8 cellular contexts compared by ENCODE assay signal in genomic region chr7:2399848-2400587, GRCh38. TPM values are rescaled to one million over a fixed set of nuclear protein-coding genes. Genes with fewer than 3 reads are reported as not detected.
DNase-seq lines count a peak whose midpoint lies in the region; ATAC-seq and TF ChIP-seq lines count a peak whose summit lies in the region.

No MANE protein-coding gene starts in this region.

- 67% methylated on average over 6 of the region's 6 CpGs for WGBS in HUES64
- 8 to 12% methylated on average over 6 of the region's 6 CpGs for WGBS in lung, 2 donors
- 20% methylated on average over 6 of the region's 6 CpGs for WGBS in thymus

- H3K27ac Mint-ChIP-seq in CD4-positive, alpha-beta T cell: peak overlapping the region; percentile 39
- H3K27ac Mint-ChIP-seq in dendritic cell treated with granulocyte-macrophage colony-stimulating factor and Interleukin-4, amounts not matched to agents 40 ng/mL and 50 ng/mL, for 4 days: peak overlapping the region; percentile 76

- no peaks in the 10 kb centered on the region for H3K9me3 Mint-ChIP-seq in CD4-positive, alpha-beta T cell
- H3K9me3 Mint-ChIP-seq in dendritic cell treated with granulocyte-macrophage colony-stimulating factor and Interleukin-4, amounts not matched to agents 40 ng/mL and 50 ng/mL, for 4 days: no peaks in the 10 kb centered on the region

- intact Hi-C loops in CD4-positive, alpha-beta T cell (cut with DNase I, micrococcal nuclease): loop anchor here in 1 of 2 experiments (5.0 kb wide), 2 partner anchors 157 to 158 kb away; partner anchors contain the start of genes BRAT1, IQCE, MRM2 and NUDT1
- intact Hi-C loops in dendritic cell treated with granulocyte-macrophage colony-stimulating factor and Interleukin-4, amounts not matched to agents 40 ng/mL and 50 ng/mL, for 4 days (cut with micrococcal nuclease): loop anchor here (10.0 kb wide), 1 partner anchor 45 kb away; the partner anchor contains the start of gene EIF3B

- H3K36me3 ChIP-seq in HUES64 (ENCODE audit: insufficient read depth, low read length): no peaks in the 10 kb centered on the region
- no peaks in the 10 kb centered on the region for H3K36me3 ChIP-seq in SJCRH30
- H3K36me3 ChIP-seq in lung (ENCODE audit: control insufficient read depth in 2 of 2, insufficient read depth in 2 of 2, low read length in 2 of 2): no peaks in the 10 kb centered on the region
- peaks cover 3% of the 10 kb centered on the region for H3K36me3 ChIP-seq in thymus (ENCODE audit: control insufficient read depth, insufficient read depth)

- no peak for ATAC-seq in CD4-positive, alpha-beta T cell (ENCODE audit: poor library complexity)
- ATAC-seq in lung (ENCODE audit: insufficient read depth, low FRiP score): no peak

- no peaks in the 10 kb centered on the region for H3K36me3 Mint-ChIP-seq in CD4-positive, alpha-beta T cell (ENCODE audit: low read depth)
- no peaks in the 10 kb centered on the region for H3K36me3 Mint-ChIP-seq in dendritic cell treated with granulocyte-macrophage colony-stimulating factor and Interleukin-4, amounts not matched to agents 40 ng/mL and 50 ng/mL, for 4 days (ENCODE audit: low read depth)

- H3K4me3 ChIP-seq in HUES64 (ENCODE audit: low read length): no peak overlapping the region
- no peak overlapping the region for H3K4me3 ChIP-seq in SJCRH30
- H3K4me3 ChIP-seq in lung: no peak overlapping the region
- no peak overlapping the region for H3K4me3 ChIP-seq in thymus (ENCODE audit: low read length)

- no peaks in the 10 kb centered on the region for H3K9me3 ChIP-seq in CD4-positive, alpha-beta T cell (ENCODE audit: control insufficient read depth, low read length)
- no peaks in the 10 kb centered on the region for H3K9me3 ChIP-seq in HUES64 (ENCODE audit: insufficient read depth, low read depth, low read length)
- no peaks in the 10 kb centered on the region for H3K9me3 ChIP-seq in SJCRH30 (replicated peaks)
- no peaks in the 10 kb centered on the region for H3K9me3 ChIP-seq in lung (ENCODE audit: control insufficient read depth in 2 of 2, insufficient read depth in 1 of 2, low read length in 1 of 2)
- H3K9me3 ChIP-seq in thymus (ENCODE audit: control insufficient read depth): no peaks in the 10 kb centered on the region

- no peak for DNase-seq in CD4-positive, alpha-beta T cell
- peak; percentile 88 to 91 for DNase-seq in SJCRH30
- DNase-seq in lung (ENCODE audit: low spot score): peak; percentile 85
- DNase-seq in DMS114 treated with DMSO at 0.1 percent for 48 hours (lab: John Stamatoyannopoulos, UW; ENCODE audit: unreplicated experiment): no peak
- no peak for DNase-seq in germinal center (ENCODE audit: low spot score)

- H3K27me3 ChIP-seq in CD4-positive, alpha-beta T cell (ENCODE audit: control insufficient read depth, insufficient read depth, low read length): no peaks in the 10 kb centered on the region
- H3K27me3 ChIP-seq in HUES64 (ENCODE audit: insufficient read depth, low read length) (no peaks in the 10 kb centered on the region), SJCRH30 (no peaks in the 10 kb centered on the region), lung (ENCODE audit: control insufficient read depth, insufficient read depth) (no peaks in the 10 kb centered on the region), thymus (ENCODE audit: control insufficient read depth, insufficient read depth) (no peaks in the 10 kb centered on the region)

- H3K4me3 Mint-ChIP-seq in CD4-positive, alpha-beta T cell: peak overlapping the region; percentile 65
- H3K4me3 Mint-ChIP-seq in dendritic cell treated with granulocyte-macrophage colony-stimulating factor and Interleukin-4, amounts not matched to agents 40 ng/mL and 50 ng/mL, for 4 days: peak overlapping the region; percentile 51

- no peaks in the 10 kb centered on the region for H3K27me3 Mint-ChIP-seq in CD4-positive, alpha-beta T cell
- peaks cover 4% of the 10 kb centered on the region for H3K27me3 Mint-ChIP-seq in dendritic cell treated with granulocyte-macrophage colony-stimulating factor and Interleukin-4, amounts not matched to agents 40 ng/mL and 50 ng/mL, for 4 days

- H3K9ac ChIP-seq in HUES64 (ENCODE audit: low read depth, low read length): peak overlapping the region; percentile 20; the same call in 1 of the 2 replicates

- H3K4me1 Mint-ChIP-seq in CD4-positive, alpha-beta T cell (ENCODE audit: low read depth): peaks cover 28% of the 10 kb centered on the region
- H3K4me1 Mint-ChIP-seq in dendritic cell treated with granulocyte-macrophage colony-stimulating factor and Interleukin-4, amounts not matched to agents 40 ng/mL and 50 ng/mL, for 4 days (ENCODE audit: low read depth): peaks cover 35% of the 10 kb centered on the region

- H3K27ac ChIP-seq in CD4-positive, alpha-beta T cell (ENCODE audit: low read depth, low read length): no peak overlapping the region
- H3K27ac ChIP-seq in HUES64 (ENCODE audit: low read depth, low read length) (peak overlapping the region; percentile 53; the same call in 1 of the 2 replicates), SJCRH30 (no peak overlapping the region; the same call in 1 of the 2 replicates), lung (ENCODE audit: low read depth in 1 of 2, low read length in 1 of 2) (peak overlapping the region; percentile 35 to 86), thymus (ENCODE audit: low read depth) (peak overlapping the region; percentile 79)

- CTCF ChIA-PET in CD4-positive, alpha-beta T cell (lab: Charles Lee): no interaction called here

- TF ChIP-seq CTCF in CD4-positive, alpha-beta T cell (IDR thresholded peaks at IDR 0.05): no peak
- no peak for TF ChIP-seq CTCF in lung (IDR thresholded peaks at IDR 0.05; ENCODE audit: control extremely low read depth, extremely low read depth)

- peaks cover 10% of the 10 kb centered on the region for H3K4me1 ChIP-seq in HUES64 (ENCODE audit: insufficient read depth, low read length)
- H3K4me1 ChIP-seq in SJCRH30: peaks cover 27% of the 10 kb centered on the region
- H3K4me1 ChIP-seq in lung (ENCODE audit: control insufficient read depth in 2 of 2, insufficient read depth in 2 of 2, low read length in 2 of 2): peaks cover 2 to 12% of the 10 kb centered on the region in 2 donors
- peaks cover 16% of the 10 kb centered on the region for H3K4me1 ChIP-seq in thymus (ENCODE audit: control insufficient read depth, insufficient read depth, low read length)

- POLR2A ChIA-PET in CD4-positive, alpha-beta T cell (lab: Charles Lee): no interaction called here

RNA-seq across cellular contexts. Expression of gene CHST12, which starts 3.4 kb away (rescaled TPM):
- 1 to 10 TPM; 6.6 to 8.6 TPM for total RNA-seq in CD4-positive, alpha-beta T cell
- 9.6 TPM for polyA plus RNA-seq in HUES64 (2013, experiment 1 of 2)
- polyA plus RNA-seq in HUES64 (2013, experiment 2 of 2): 8.4 TPM
- total RNA-seq in SJCRH30 (2014; rRNA removed; shearing (Covaris generic)): 7.4 and 7.8 TPM in 2 replicates
- total RNA-seq in lung: 10 to 100 TPM; 17.9 to 30.9 TPM
- polyA plus RNA-seq in lung: 10 to 100 TPM; 14.7 to 15.7 TPM
- 8.9 TPM for polyA plus RNA-seq in thymus

RNA-seq across cellular contexts. Expression of gene EIF3B, which starts 45.4 kb away (rescaled TPM):
- 100 to 1,000 TPM; 166 to 167 TPM for total RNA-seq in CD4-positive, alpha-beta T cell
- polyA plus RNA-seq in HUES64 (2013, experiment 1 of 2): 220 TPM
- polyA plus RNA-seq in HUES64 (2013, experiment 2 of 2): 196 TPM
- total RNA-seq in SJCRH30 (2014; rRNA removed; shearing (Covaris generic)): 205 and 212 TPM in 2 replicates
- total RNA-seq in lung: 100 to 1,000 TPM; 102 to 133 TPM
- 10 to 100 TPM; 82.5 to 90.1 TPM for polyA plus RNA-seq in lung
- polyA plus RNA-seq in thymus: 86.0 TPM

Comparison
In these comparisons a context has a peak if more than half of its experiments do, and no peak if none do; other contexts are left out.
1. DNase-seq: peak in SJCRH30 (2 of 2) and lung (single experiment); none in CD4-positive, alpha-beta T cell (0 of 10), DMS114 treated with DMSO at 0.1 percent for 48 hours (single experiment) and germinal center (single experiment).
2. H3K27ac ChIP-seq: peak in HUES64 (single experiment), lung (2 of 2) and thymus (single experiment); none in CD4-positive, alpha-beta T cell (single experiment) and SJCRH30 (single experiment).